2 cellular contexts compared by ENCODE assay signal in the genomic region with DNA sequence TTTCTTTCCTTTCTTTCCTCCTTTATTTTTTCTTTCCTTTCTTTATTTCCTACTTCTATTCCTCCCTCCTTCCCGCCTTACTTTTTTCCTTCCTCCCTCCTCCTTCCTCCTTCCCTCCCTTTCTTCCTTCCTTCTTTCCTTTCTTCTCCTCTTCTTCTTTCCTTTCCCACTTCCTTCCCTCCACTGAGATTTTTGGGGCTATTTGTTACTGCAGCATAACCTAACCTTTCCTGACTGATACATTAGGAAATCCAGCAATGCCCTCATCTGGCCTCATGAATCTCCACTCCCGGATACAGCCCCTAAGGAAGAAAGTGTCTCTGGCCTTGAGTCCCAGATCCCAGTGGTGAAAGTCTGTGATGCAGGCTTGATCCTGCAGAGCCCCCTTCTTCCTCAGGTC.
TF ChIP-seq lines count a peak whose summit lies in the region.

No MANE protein-coding gene starts in this region.

TF ChIP-seq in HepG2, 621 proteins besides CTCF, POLR2A, EP300 and RAD21:
- TF ChIP-seq CAMTA2 (CRISPR knock-in tag; IDR thresholded peaks at IDR 0.05; ENCODE audit: borderline replicate concordance) (no peak), ZNF12 (CRISPR knock-in tag; IDR thresholded peaks at IDR 0.05) (peak; percentile 98), RBAK (CRISPR knock-in tag; IDR thresholded peaks at IDR 0.05) (peak; percentile 92), SP1 (IDR thresholded peaks at IDR 0.05) (no peak), SP1 (CRISPR knock-in tag; IDR thresholded peaks at IDR 0.05) (no peak), PTBP1 (IDR thresholded peaks at IDR 0.05; ENCODE audit: low read depth, low read length, poor library complexity, severe bottlenecking) (no peak)

TF ChIP-seq in K562, 482 proteins besides CTCF, POLR2A, EP300 and RAD21:
- TF ChIP-seq ZNF253 (CRISPR knock-in tag; conservative IDR thresholded peaks at IDR 0.05), result no peak
- TF ChIP-seq, protein P1, sequence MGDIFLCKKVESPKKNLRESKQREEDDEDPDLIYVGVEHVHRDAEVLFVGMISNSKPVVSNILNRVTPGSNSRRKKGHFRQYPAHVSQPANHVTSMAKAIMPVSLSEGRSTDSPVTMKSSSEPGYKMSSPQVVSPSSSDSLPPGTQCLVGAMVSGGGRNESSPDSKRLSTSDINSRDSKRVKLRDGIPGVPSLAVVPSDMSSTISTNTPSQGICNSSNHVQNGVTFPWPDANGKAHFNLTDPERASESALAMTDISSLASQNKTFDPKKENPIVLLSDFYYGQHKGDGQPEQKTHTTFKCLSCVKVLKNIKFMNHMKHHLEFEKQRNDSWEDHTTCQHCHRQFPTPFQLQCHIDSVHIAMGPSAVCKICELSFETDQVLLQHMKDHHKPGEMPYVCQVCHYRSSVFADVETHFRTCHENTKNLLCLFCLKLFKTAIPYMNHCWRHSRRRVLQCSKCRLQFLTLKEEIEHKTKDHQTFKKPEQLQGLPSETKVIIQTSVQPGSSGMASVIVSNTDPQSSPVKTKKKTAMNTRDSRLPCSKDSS (IDR thresholded peaks at IDR 0.05; ENCODE audit: low read depth, partially characterized antibody), result peak; percentile 30
- TF ChIP-seq RBM25 (IDR thresholded peaks at IDR 0.05; ENCODE audit: low read depth, low read length, severe bottlenecking), result peak; percentile 60
- peak; percentile 24 for TF ChIP-seq PHF20 (IDR thresholded peaks at IDR 0.05; ENCODE audit: partially characterized antibody)
- no peak for TF ChIP-seq NCOA1 (IDR thresholded peaks at IDR 0.05; ENCODE audit: low read depth)
- peak; percentile 16 to 46; a peak in 1 of 4 replicates for TF ChIP-seq KDM1A (IDR thresholded peaks at IDR 0.05)
- peak; percentile 96 for TF ChIP-seq ZNF12 (CRISPR knock-in tag; IDR thresholded peaks at IDR 0.05)
- no peak for TF ChIP-seq ZNF668 (CRISPR knock-in tag; IDR thresholded peaks at IDR 0.05)
- TF ChIP-seq, protein P2, sequence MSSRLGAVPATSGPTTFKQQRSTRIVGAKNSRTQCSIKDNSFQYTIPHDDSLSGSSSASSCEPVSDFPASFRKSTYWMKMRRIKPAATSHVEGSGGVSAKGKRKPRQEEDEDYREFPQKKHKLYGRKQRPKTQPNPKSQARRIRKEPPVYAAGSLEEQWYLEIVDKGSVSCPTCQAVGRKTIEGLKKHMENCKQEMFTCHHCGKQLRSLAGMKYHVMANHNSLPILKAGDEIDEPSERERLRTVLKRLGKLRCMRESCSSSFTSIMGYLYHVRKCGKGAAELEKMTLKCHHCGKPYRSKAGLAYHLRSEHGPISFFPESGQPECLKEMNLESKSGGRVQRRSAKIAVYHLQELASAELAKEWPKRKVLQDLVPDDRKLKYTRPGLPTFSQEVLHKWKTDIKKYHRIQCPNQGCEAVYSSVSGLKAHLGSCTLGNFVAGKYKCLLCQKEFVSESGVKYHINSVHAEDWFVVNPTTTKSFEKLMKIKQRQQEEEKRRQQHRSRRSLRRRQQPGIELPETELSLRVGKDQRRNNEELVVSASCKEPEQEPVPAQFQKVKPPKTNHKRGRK (tag; IDR thresholded peaks at IDR 0.05), result peak; percentile 80; the same call in 1 of the 2 replicates
